19 cellular contexts compared by ENCODE assay signal in the genomic region with DNA sequence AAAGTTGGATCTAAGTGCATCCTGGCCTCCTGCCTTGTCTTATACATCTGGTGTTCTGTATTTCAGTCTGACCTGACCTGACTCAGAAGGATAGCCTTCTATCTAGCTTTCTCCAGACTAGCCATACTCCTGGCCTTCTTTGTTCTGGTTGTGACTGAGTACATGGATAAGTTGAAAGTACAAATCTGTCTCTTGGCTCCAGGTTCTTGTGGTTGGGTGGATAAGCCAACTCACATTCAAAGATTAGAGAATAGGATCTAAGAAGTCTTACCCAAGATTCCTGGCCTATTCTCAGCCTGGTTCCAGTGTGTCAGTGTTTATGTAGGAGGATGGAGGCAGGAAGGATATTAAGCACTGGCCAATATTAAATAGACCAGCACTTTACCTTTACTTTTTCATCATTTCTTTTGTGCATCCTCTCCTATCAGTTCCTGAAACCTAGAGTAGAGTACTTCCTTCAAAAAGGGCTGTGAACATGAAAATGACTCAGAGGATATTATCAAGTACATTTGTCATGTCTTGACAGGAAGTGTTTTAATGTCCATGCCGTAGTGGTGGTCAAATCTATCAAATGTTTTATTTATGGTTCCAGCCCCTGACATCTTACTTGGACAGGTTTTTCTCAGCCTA.
DNase-seq lines count a peak whose midpoint lies in the region; ATAC-seq and TF ChIP-seq lines count a peak whose summit lies in the region.
"Had no signal": no experiment of that assay in that cellular context is flagged by ENCODE, and none has a peak within 500 bp of the region (broad histone marks: within the 10 kb centered on the region; RNA-seq: fewer than 3 reads in every experiment).

No MANE protein-coding gene starts in this region.

- no peaks in the 10 kb centered on the region for H3K4me1 Mint-ChIP-seq in effector memory CD8-positive, alpha-beta T cell (ENCODE audit: low read depth in 2 of 2)
- H3K4me1 Mint-ChIP-seq: CD4-positive, CD25-positive, alpha-beta regulatory T cell; memory B cell had no signal

- no peak for TF ChIP-seq CTCF in AG10803 (conservative IDR thresholded peaks at IDR 0.05; ENCODE audit: low read length)

- H3K27me3 Mint-ChIP-seq in effector memory CD8-positive, alpha-beta T cell, result no peaks in the 10 kb centered on the region
- H3K27me3 Mint-ChIP-seq: dendritic cell treated with granulocyte-macrophage colony-stimulating factor and Interleukin-4, amounts not matched to agents 40 ng/mL and 50 ng/mL, for 4 days had no signal

- no peak overlapping the region for H3K4me3 Mint-ChIP-seq in effector memory CD8-positive, alpha-beta T cell
- H3K4me3 Mint-ChIP-seq: activated naive CD8-positive, alpha-beta T cell; CD4-positive, CD25-positive, alpha-beta regulatory T cell; dendritic cell treated with granulocyte-macrophage colony-stimulating factor and Interleukin-4, amounts not matched to agents 40 ng/mL and 50 ng/mL, for 4 days; GM23338; memory B cell had no signal

- no peak overlapping the region for H3K27ac Mint-ChIP-seq in effector memory CD8-positive, alpha-beta T cell
- H3K27ac Mint-ChIP-seq: activated naive CD8-positive, alpha-beta T cell; CD4-positive, CD25-positive, alpha-beta regulatory T cell; dendritic cell treated with granulocyte-macrophage colony-stimulating factor and Interleukin-4, amounts not matched to agents 40 ng/mL and 50 ng/mL, for 4 days; GM23338; memory B cell had no signal

- DNase-seq in AG10803 (ENCODE audit: low read depth) (peak; percentile 39), HT1080 (ENCODE audit: low read depth) (peak; percentile 59), amniotic epithelial cell (ENCODE audit: low read depth) (peak; percentile 97), fibroblast of peridontal ligament (ENCODE audit: extremely low read depth) (peak; percentile 54), SW480 (ENCODE audit: low spot score) (no peak), anterior cingulate cortex (lab: John Stamatoyannopoulos, UW) (no peak), AG08396 (ENCODE audit: low spot score) (no peak)
- DNase-seq in effector memory CD8-positive, alpha-beta T cell, result no peak
- DNase-seq: activated CD4-positive, alpha-beta T cell treated with anti-CD3 and anti-CD28 coated beads for 48 hours; CD4-positive, CD25-positive, alpha-beta regulatory T cell; DMS153; Kasumi-1; NCI-H2081 treated with DMSO at 0.1 percent for 48 hours; NCI-H510A; occipital lobe had no signal

- no peaks in the 10 kb centered on the region for H3K9me3 Mint-ChIP-seq in effector memory CD8-positive, alpha-beta T cell
- H3K9me3 Mint-ChIP-seq: GM23338 had no signal

- peaks cover 3% of the 10 kb centered on the region for H3K36me3 Mint-ChIP-seq in effector memory CD8-positive, alpha-beta T cell (ENCODE audit: insufficient read depth)
- H3K36me3 Mint-ChIP-seq: activated naive CD8-positive, alpha-beta T cell; CD4-positive, CD25-positive, alpha-beta regulatory T cell; memory B cell had no signal

- no peak overlapping the region for H3K4me3 ChIP-seq in AG10803 (ENCODE audit: low read length)
- H3K4me3 ChIP-seq: GM23338 had no signal

- no peak for ATAC-seq in effector memory CD8-positive, alpha-beta T cell (replicated peaks)
- ATAC-seq: GM23338 had no signal

Comparison
In these comparisons a context has a peak if more than half of its experiments do, and no peak if none do; other contexts are left out.
1. DNase-seq: peak in AG10803 (single experiment), HT1080 (single experiment), amniotic epithelial cell (single experiment) and fibroblast of peridontal ligament (single experiment); none in effector memory CD8-positive, alpha-beta T cell (0 of 3), SW480 (single experiment), anterior cingulate cortex (0 of 58) and AG08396 (single experiment).